In the genomic region with DNA sequence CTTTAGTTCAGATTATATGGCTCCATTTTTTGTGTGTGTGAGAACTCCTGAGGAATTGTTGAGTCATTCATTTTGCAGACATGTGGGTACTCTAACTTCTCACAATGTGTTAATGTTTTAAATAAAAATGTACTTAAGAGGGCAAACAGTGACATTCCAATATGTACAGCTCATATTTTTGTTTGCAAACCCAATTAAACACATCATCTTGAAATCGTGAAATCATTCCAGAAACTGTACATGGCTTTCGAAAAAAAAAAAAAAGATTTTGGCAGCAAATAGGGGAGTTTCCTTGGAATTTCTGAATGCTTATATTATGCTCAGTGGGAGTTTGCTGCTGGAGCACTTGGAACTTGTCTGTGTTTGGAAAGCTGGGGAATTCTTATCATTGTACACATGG, we compare ENCODE assay signal across 18 cellular contexts.
DNase-seq lines count a peak whose midpoint lies in the region; ATAC-seq and TF ChIP-seq lines count a peak whose summit lies in the region.
"Had no signal": no experiment of that assay in that cellular context is flagged by ENCODE, and none has a peak within 500 bp of the region (broad histone marks: within the 10 kb centered on the region; RNA-seq: fewer than 3 reads in every experiment).

No MANE protein-coding gene starts in this region.

- H3K9me2 ChIP-seq in GM23248 (ENCODE audit: insufficient read depth), result no peaks in the 10 kb centered on the region

- H4K8ac ChIP-seq in trophoblast cell (ENCODE audit: low read depth, low read length), result no peak overlapping the region

- H3K4me3 Mint-ChIP-seq in stimulated activated naive B cell treated with anti-CD40 and anti-IgM and Interleukin-4, amounts not matched to agents 10 μg/mL and 1 μg/mL and 100 μg/mL, for 72 hours, result no peak overlapping the region
- H3K4me3 Mint-ChIP-seq: activated naive CD8-positive, alpha-beta T cell treated with anti-CD3 and anti-CD28 coated beads for 36 hours; natural killer cell treated with Interleukin-12 subunit alpha and Interleukin-12 subunit beta and Interleukin-15 and Interleukin-18, amount 100 ng/mL, for 72 hours had no signal

- no peak overlapping the region for H3K14ac ChIP-seq in trophoblast cell (ENCODE audit: low read length)

- no peak overlapping the region for H2AK5ac ChIP-seq in trophoblast cell (ENCODE audit: low read length)

- no peak overlapping the region for H3K4ac ChIP-seq in trophoblast cell (ENCODE audit: low read depth, low read length)

- peaks cover 2% of the 10 kb centered on the region for H3K79me1 ChIP-seq in trophoblast cell (ENCODE audit: low read length)

- no peak overlapping the region for H4K12ac ChIP-seq in trophoblast cell (ENCODE audit: low read depth, low read length)

- H3K4me3 ChIP-seq in GM23248, result no peak overlapping the region
- no peak overlapping the region for H3K4me3 ChIP-seq in SJSA1
- H3K4me3 ChIP-seq in fibroblast of mammary gland (ENCODE audit: control insufficient read depth, low read depth, low read length), result no peak overlapping the region
- H3K4me3 ChIP-seq in trophoblast cell (ENCODE audit: low read depth, low read length), result no peak overlapping the region
- no peak overlapping the region for H3K4me3 ChIP-seq in osteoblast (ENCODE audit: insufficient read depth, low read length)
- H3K4me3 ChIP-seq: dorsolateral prefrontal cortex, PC-9 had no signal

- H3K4me2 ChIP-seq in GM23248 (ENCODE audit: unreplicated experiment), result no peak overlapping the region
- H3K4me2 ChIP-seq in trophoblast cell (ENCODE audit: low read length), result no peak overlapping the region
- H3K4me2 ChIP-seq in osteoblast (ENCODE audit: insufficient read depth, low read length), result no peak overlapping the region
- H3K4me2 ChIP-seq: PC-9 had no signal

- no peak for ATAC-seq in stimulated activated naive B cell treated with anti-CD40 and anti-IgM and Interleukin-4, amounts not matched to agents 10 μg/mL and 1 μg/mL and 100 μg/mL, for 72 hours (replicated peaks)
- ATAC-seq: HepG2, left colon had no signal

- no peak overlapping the region for H2BK120ac ChIP-seq in trophoblast cell (ENCODE audit: insufficient read depth, low read length, poor library complexity)

- no peak overlapping the region for H4K91ac ChIP-seq in trophoblast cell (ENCODE audit: low read depth, low read length)

- H3K9me3 ChIP-seq in GM23248 (ENCODE audit: low read depth), result no peaks in the 10 kb centered on the region
- H3K9me3 ChIP-seq in SJSA1 (replicated peaks), result no peaks in the 10 kb centered on the region
- no peaks in the 10 kb centered on the region for H3K9me3 ChIP-seq in trophoblast cell (ENCODE audit: insufficient read depth, low read depth, low read length)
- H3K9me3 ChIP-seq in osteoblast (ENCODE audit: low read depth, low read length), result no peaks in the 10 kb centered on the region

- no peak overlapping the region for H3K23ac ChIP-seq in trophoblast cell (ENCODE audit: low read length)

- H3K18ac ChIP-seq in trophoblast cell (ENCODE audit: low read length), result no peak overlapping the region

- H3K27ac ChIP-seq in GM23248 (no peak overlapping the region), SJSA1 (peak overlapping the region; percentile 86), trophoblast cell (ENCODE audit: low read depth, low read length) (peak overlapping the region; percentile 85), osteoblast (ENCODE audit: low read depth, low read length) (no peak overlapping the region)
- H3K27ac ChIP-seq: dorsolateral prefrontal cortex, PC-9 had no signal

- H4K20me1 ChIP-seq in GM23248 (ENCODE audit: insufficient read depth), result no peaks in the 10 kb centered on the region
- no peaks in the 10 kb centered on the region for H4K20me1 ChIP-seq in osteoblast (ENCODE audit: insufficient read depth, low read length)

- H3K4me1 ChIP-seq in GM23248 (ENCODE audit: insufficient read depth) (peaks cover 14% of the 10 kb centered on the region; the same call in 1 of the 2 replicates), SJSA1 (replicated peaks) (peaks cover 19% of the 10 kb centered on the region), trophoblast cell (ENCODE audit: control insufficient read depth in 1 of 2, insufficient read depth in 2 of 2, low read length in 2 of 2) (peaks cover 2 to 4% of the 10 kb centered on the region in 2 experiments), osteoblast (ENCODE audit: insufficient read depth, low read length) (no peaks in the 10 kb centered on the region)

- no peak overlapping the region for H2AFZ ChIP-seq in GM23248
- H2AFZ ChIP-seq in trophoblast cell (ENCODE audit: insufficient read depth, low read length, poor library complexity), result no peak overlapping the region
- no peak overlapping the region for H2AFZ ChIP-seq in osteoblast (ENCODE audit: low read length)
- H2AFZ ChIP-seq: PC-9 had no signal

- H3K27me3 ChIP-seq in GM23248 (replicated peaks; ENCODE audit: insufficient read depth), result no peaks in the 10 kb centered on the region; the same call in 1 of the 2 replicates
- no peaks in the 10 kb centered on the region for H3K27me3 ChIP-seq in SJSA1 (replicated peaks)
- no peaks in the 10 kb centered on the region for H3K27me3 ChIP-seq in trophoblast cell (ENCODE audit: insufficient read depth, low read length)
- H3K27me3 ChIP-seq in osteoblast (ENCODE audit: insufficient read depth, low read length), result no peaks in the 10 kb centered on the region

- H2BK5ac ChIP-seq in trophoblast cell (ENCODE audit: low read depth, low read length, poor library complexity), result peak overlapping the region; percentile 40

- WGBS in GM23248 (ENCODE audit: low coverage in 1 of 2, low lambda C conversion rate in 2 of 2, missing lambda C conversion rate in 2 of 2), 2 experiments, result 2 to 4% methylated on average over 2 of the region's 2 CpGs
- no CpG with 5 or more reads among the region's 2 CpGs for WGBS in trophoblast cell (ENCODE audit: extremely low coverage, insufficient coverage, insufficient read length)

- DNase-seq in GM23248 (peak; percentile 73), SJSA1 (ENCODE audit: low read depth in 1 of 2, low spot score in 2 of 2) (peak; percentile 49 to 95), fibroblast of mammary gland (ENCODE audit: low read depth) (peak; percentile 95), trophoblast cell (peak; percentile 36 to 79), dermis blood vessel endothelial cell (no peak), GM19238 (ENCODE audit: insufficient read length, low spot score) (no peak), osteoblast (ENCODE audit: insufficient read length, low spot score, missing footprints) (no peak)
- no peak for DNase-seq in stimulated activated naive B cell treated with anti-CD40 and anti-IgM and Interleukin-4, amounts not matched to agents 10 μg/mL and 1 μg/mL and 100 μg/mL, for 72 hours
- DNase-seq: activated CD4-positive, alpha-beta T cell treated with anti-CD3 and anti-CD28 coated beads for 1 hour; activated naive CD8-positive, alpha-beta T cell treated with anti-CD3 and anti-CD28 coated beads for 36 hours; activated T-cell treated with anti-CD3 and anti-CD28 coated beads for 4 hours; dorsolateral prefrontal cortex; left colon; NCI-H1436 treated with DMSO at 0.1 percent for 48 hours; NCI-H510A; PC-9 had no signal

- H3K9ac ChIP-seq in GM23248, result no peak overlapping the region
- no peak overlapping the region for H3K9ac ChIP-seq in trophoblast cell (ENCODE audit: low read length)

- H3K27me3 Mint-ChIP-seq in stimulated activated naive B cell treated with anti-CD40 and anti-IgM and Interleukin-4, amounts not matched to agents 10 μg/mL and 1 μg/mL and 100 μg/mL, for 72 hours, result peaks cover 0 to 7% of the 10 kb centered on the region in 2 donors
- H3K27me3 Mint-ChIP-seq: activated naive CD8-positive, alpha-beta T cell treated with anti-CD3 and anti-CD28 coated beads for 36 hours had no signal

- peaks cover 5 to 9% of the 10 kb centered on the region in 2 donors for H3K9me3 Mint-ChIP-seq in stimulated activated naive B cell treated with anti-CD40 and anti-IgM and Interleukin-4, amounts not matched to agents 10 μg/mL and 1 μg/mL and 100 μg/mL, for 72 hours
- H3K9me3 Mint-ChIP-seq: natural killer cell treated with Interleukin-12 subunit alpha and Interleukin-12 subunit beta and Interleukin-15 and Interleukin-18, amount 100 ng/mL, for 72 hours had no signal

- no peak overlapping the region for H3K27ac Mint-ChIP-seq in stimulated activated naive B cell treated with anti-CD40 and anti-IgM and Interleukin-4, amounts not matched to agents 10 μg/mL and 1 μg/mL and 100 μg/mL, for 72 hours
- H3K27ac Mint-ChIP-seq: activated naive CD8-positive, alpha-beta T cell treated with anti-CD3 and anti-CD28 coated beads for 36 hours; natural killer cell treated with Interleukin-12 subunit alpha and Interleukin-12 subunit beta and Interleukin-15 and Interleukin-18, amount 100 ng/mL, for 72 hours had no signal

- H3F3A ChIP-seq in GM23248 (ENCODE audit: insufficient read depth), result peaks cover 14% of the 10 kb centered on the region; the same call in 1 of the 2 replicates

- no peaks in the 10 kb centered on the region for H3K36me3 Mint-ChIP-seq in stimulated activated naive B cell treated with anti-CD40 and anti-IgM and Interleukin-4, amounts not matched to agents 10 μg/mL and 1 μg/mL and 100 μg/mL, for 72 hours
- H3K36me3 Mint-ChIP-seq: activated naive CD8-positive, alpha-beta T cell treated with anti-CD3 and anti-CD28 coated beads for 36 hours; natural killer cell treated with Interleukin-12 subunit alpha and Interleukin-12 subunit beta and Interleukin-15 and Interleukin-18, amount 100 ng/mL, for 72 hours had no signal

- no peaks in the 10 kb centered on the region for H3K4me1 Mint-ChIP-seq in stimulated activated naive B cell treated with anti-CD40 and anti-IgM and Interleukin-4, amounts not matched to agents 10 μg/mL and 1 μg/mL and 100 μg/mL, for 72 hours
- H3K4me1 Mint-ChIP-seq: activated naive CD8-positive, alpha-beta T cell treated with anti-CD3 and anti-CD28 coated beads for 36 hours had no signal

- TF ChIP-seq CTCF in fibroblast of mammary gland (conservative IDR thresholded peaks at IDR 0.05; ENCODE audit: control insufficient read depth, insufficient read depth, low read depth, low read length) (no peak), osteoblast (IDR thresholded peaks at IDR 0.05; ENCODE audit: extremely low read depth, low read depth, low read length) (no peak)

- H3K36me3 ChIP-seq in GM23248 (ENCODE audit: low read depth) (no peaks in the 10 kb centered on the region), SJSA1 (no peaks in the 10 kb centered on the region), trophoblast cell (ENCODE audit: control insufficient read depth in 1 of 2, insufficient read depth in 2 of 2, low read length in 2 of 2) (no peaks in the 10 kb centered on the region), osteoblast (ENCODE audit: insufficient read depth, low read length) (no peaks in the 10 kb centered on the region)

- no peak overlapping the region for H2BK12ac ChIP-seq in trophoblast cell (ENCODE audit: low read length)

- no peaks in the 10 kb centered on the region for H3K79me2 ChIP-seq in GM23248 (ENCODE audit: insufficient read depth)
- no peaks in the 10 kb centered on the region for H3K79me2 ChIP-seq in trophoblast cell (ENCODE audit: control insufficient read depth, insufficient read depth, low read length, poor library complexity)
- no peaks in the 10 kb centered on the region for H3K79me2 ChIP-seq in osteoblast (ENCODE audit: insufficient read depth, low read length)

- in situ Hi-C loops in GM23248 (cut with MboI), result no loop called here

Comparison
In these comparisons a context has a peak if more than half of its experiments do, and no peak if none do; other contexts are left out.
1. DNase-seq: peak in GM23248 (single experiment), SJSA1 (2 of 2), fibroblast of mammary gland (single experiment) and trophoblast cell (2 of 2); none in dermis blood vessel endothelial cell (single experiment), stimulated activated naive B cell treated with anti-CD40 and anti-IgM and Interleukin-4, amounts not matched to agents 10 μg/mL and 1 μg/mL and 100 μg/mL, for 72 hours (single experiment), GM19238 (single experiment) and osteoblast (single experiment).
2. H3K27ac ChIP-seq: peak in SJSA1 (single experiment) and trophoblast cell (single experiment); none in GM23248 (single experiment) and osteoblast (single experiment).